14 cellular contexts compared by ENCODE assay signal in the genomic region with DNA sequence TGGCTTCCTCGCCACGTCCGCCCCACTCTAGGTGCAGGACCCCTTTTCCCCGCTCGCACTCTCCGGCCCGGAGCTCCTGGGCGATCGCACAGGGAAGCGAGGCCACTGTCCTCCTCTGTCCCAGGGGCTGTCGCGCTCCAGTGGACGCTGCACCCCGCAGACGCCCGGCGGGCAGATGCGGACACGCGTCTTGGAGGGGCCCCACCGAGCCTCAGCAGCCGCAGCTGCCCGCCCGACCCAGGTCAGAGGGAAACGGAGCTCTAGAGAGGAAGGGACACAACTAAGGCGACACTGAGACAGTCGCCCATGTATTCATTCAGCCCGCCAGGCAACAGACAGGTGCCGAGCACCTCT. TPM values are rescaled to one million over a fixed set of nuclear protein-coding genes. Genes with fewer than 3 reads are reported as not detected.
A peak's percentile ranks its signal among the peaks of the same experiment; 100 is the strongest.
DNase-seq lines count a peak whose midpoint lies in the region; ATAC-seq, FAIRE-seq and TF ChIP-seq lines count a peak whose summit lies in the region.
"Had no signal": no experiment of that assay in that cellular context is flagged by ENCODE, and none has a peak within 500 bp of the region (broad histone marks: within the 10 kb centered on the region; RNA-seq: fewer than 3 reads in every experiment).

No MANE protein-coding gene starts in this region.

- H3K27me3 Mint-ChIP-seq in MCF 10A (ENCODE audit: insufficient read depth, unreplicated experiment) (no peaks in the 10 kb centered on the region), memory B cell (peaks cover 40% of the 10 kb centered on the region)

- no peaks in the 10 kb centered on the region for H3K36me3 ChIP-seq in breast epithelium
- H3K36me3 ChIP-seq in bronchial epithelial cell (ENCODE audit: control insufficient read depth, insufficient read depth, low read length), result no peaks in the 10 kb centered on the region
- H3K36me3 ChIP-seq in testis (ENCODE audit: low read depth, missing control alignments), result no peaks in the 10 kb centered on the region

- CTCF ChIA-PET in MCF 10A (lab: Yijun Ruan, JAX), result interaction anchor here (0.7 kb wide), 1 partner anchor 48 kb away, joined by 3 read pairs; no protein-coding TSS in a partner anchor

- H3K27me3 ChIP-seq in breast epithelium, result peaks cover 0 to 13% of the 10 kb centered on the region in 2 donors
- no peaks in the 10 kb centered on the region for H3K27me3 ChIP-seq in bronchial epithelial cell (ENCODE audit: control insufficient read depth, insufficient read depth, low read length)
- no peaks in the 10 kb centered on the region for H3K27me3 ChIP-seq in testis

- ATAC-seq in memory B cell (ENCODE audit: low read depth) (no peak), HG02623 (IDR thresholded peaks at IDR 0.05; ENCODE audit: unreplicated experiment) (no peak), HG03095 (IDR thresholded peaks at IDR 0.05; ENCODE audit: unreplicated experiment) (no peak)

- H3K27ac ChIP-seq in breast epithelium, result no peak overlapping the region
- H3K27ac ChIP-seq in testis, result no peak overlapping the region

- BruUV-seq in MCF 10A (replicated peaks; lab: Mats Ljungman, UMichigan), result no TSS peak

- no peak overlapping the region for H3K4me3 Mint-ChIP-seq in MCF 10A (ENCODE audit: unreplicated experiment)
- peak overlapping the region; percentile 63 for H3K4me3 Mint-ChIP-seq in memory B cell

- H3K9me3 Mint-ChIP-seq in MCF 10A (ENCODE audit: unreplicated experiment) (peaks cover 7% of the 10 kb centered on the region), memory B cell (peaks cover 4% of the 10 kb centered on the region)

- H3K4me1 ChIP-seq in breast epithelium (peaks cover 8 to 11% of the 10 kb centered on the region in 2 donors), testis (peaks cover 13% of the 10 kb centered on the region)

- TF ChIP-seq CTCF in breast epithelium (IDR thresholded peaks at IDR 0.05), result no peak
- TF ChIP-seq CTCF in MCF 10A (IDR thresholded peaks at IDR 0.05; ENCODE audit: unreplicated experiment), result no peak
- TF ChIP-seq CTCF in bronchial epithelial cell (IDR thresholded peaks at IDR 0.05; ENCODE audit: insufficient read depth, low read length, severe bottlenecking), result no peak
- TF ChIP-seq CTCF in testis (IDR thresholded peaks at IDR 0.05), result no peak

- intact Hi-C loops in breast epithelium (cut with DNase I; ENCODE audit: low total_unique reads), result no loop called here
- intact Hi-C loops in MCF 10A (cut with micrococcal nuclease), result no loop called here
- intact Hi-C loops in testis (cut with DNase I; ENCODE audit: low total_unique reads), result no loop called here

- H3K9me3 ChIP-seq in breast epithelium, result peaks cover 0 to 8% of the 10 kb centered on the region in 2 donors
- no peaks in the 10 kb centered on the region for H3K9me3 ChIP-seq in testis

- H3K36me3 Mint-ChIP-seq in MCF 10A (ENCODE audit: insufficient read depth, unreplicated experiment), result no peaks in the 10 kb centered on the region
- H3K36me3 Mint-ChIP-seq in memory B cell, result peaks cover 1% of the 10 kb centered on the region

- DNase-seq in breast epithelium (ENCODE audit: low spot score in 2 of 2) (no peak), MCF 10A (ENCODE audit: unreplicated experiment) (no peak), bronchial epithelial cell (ENCODE audit: low read depth) (no peak), memory B cell (ENCODE audit: low spot score in 2 of 2) (no peak), testis (no peak), KG1 (lab: John Stamatoyannopoulos, UW) (no peak)
- DNase-seq: activated effector memory CD4-positive, alpha-beta T cell treated with Interleukin-2 at 50 U/mL for 16 hours; NCI-H2029 treated with DMSO at 0.1 percent for 48 hours had no signal

- FAIRE-seq in bronchial epithelial cell (lab: Jason Lieb, UNC), result no peak
- FAIRE-seq: endometrium had no signal

- WGBS in testis, 2 donors, result 11 to 20% methylated on average over 13 to 29 of the region's 29 CpGs

- TF ChIP-seq POLR2A in breast epithelium (IDR thresholded peaks at IDR 0.05) (no peak), testis (IDR thresholded peaks at IDR 0.05) (no peak)

- H3K4me3 ChIP-seq in breast epithelium (peak overlapping the region; percentile 20 to 66 (median 41)), bronchial epithelial cell (ENCODE audit: low read depth, low read length) (peak overlapping the region; percentile 21), testis (peak overlapping the region; percentile 41 to 47)

- POLR2A ChIA-PET in MCF 10A (lab: Yijun Ruan, JAX), result no interaction called here

- H3K4me1 Mint-ChIP-seq in MCF 10A (ENCODE audit: insufficient read depth, unreplicated experiment) (peaks cover 20% of the 10 kb centered on the region), memory B cell (peaks cover 10% of the 10 kb centered on the region)

- no peak overlapping the region for H3K27ac Mint-ChIP-seq in MCF 10A (ENCODE audit: low read depth, unreplicated experiment)
- H3K27ac Mint-ChIP-seq in memory B cell, result no peak overlapping the region

RNA-seq across cellular contexts. Expression of gene SLC13A5, which starts 0.7 kb away (rescaled TPM):
- total RNA-seq in breast epithelium (under 1 TPM in 1 of 3 donors, not detected in 2; 0.32 TPM), MCF 10A (2022) (not detected in 2 replicates), bronchial epithelial cell (0.38 and 0.53 TPM in 2 replicates), testis (1 to 10 TPM; 3.1 to 3.3 TPM)
- polyA plus RNA-seq in testis (ENCODE audit: insufficient read depth, low read depth, low replicate concordance), result 13.0 TPM
- total RNA-seq: OCI-LY7, skeletal muscle tissue had no signal
- polyA plus RNA-seq: BJ had no signal

RNA-seq across cellular contexts. Expression of gene XAF1, which starts 42.0 kb away (rescaled TPM):
- total RNA-seq in breast epithelium (10 to 100 TPM; 15.2 to 25.6 (median 25.2) TPM), MCF 10A (2022) (not detected in 2 replicates), bronchial epithelial cell (under 0.01 and 0.53 TPM in 2 replicates), testis (10 to 100 TPM; 26.8 to 39.6 TPM)
- 10.4 TPM for polyA plus RNA-seq in testis (ENCODE audit: insufficient read depth, low read depth, low replicate concordance)

Comparison
In these comparisons a context has a peak if more than half of its experiments do, and no peak if none do; other contexts are left out.
1. RNA of gene XAF1, which starts 42.0 kb away (total RNA-seq): 26.8 to 39.6 TPM in testis and 15.2 to 25.6 TPM in breast epithelium; under 0.01 to 0.53 TPM in bronchial epithelial cell and not detected in MCF 10A; every median in the first group is over 10 times any median in the second.
2. Peak in every context shown above with its lines, with median percentiles within 50 percentile points of each other: H3K4me3 ChIP-seq.